In genomic region chr18:65938592-65939372, GRCh38 we compare ENCODE assay signal across 9 cellular contexts.
A peak's percentile ranks its signal among the peaks of the same experiment; 100 is the strongest.
DNase-seq lines count a peak whose midpoint lies in the region; ATAC-seq, FAIRE-seq and TF ChIP-seq lines count a peak whose summit lies in the region.
"Had no signal": no experiment of that assay in that cellular context is flagged by ENCODE, and none has a peak within 500 bp of the region (broad histone marks: within the 10 kb centered on the region; RNA-seq: fewer than 3 reads in every experiment).

No MANE protein-coding gene starts in this region.

- TF ChIP-seq CTCF in astrocyte (IDR thresholded peaks at IDR 0.05; ENCODE audit: insufficient read depth, low read depth, low read length) (peak; percentile 31), neural crest cell (conservative IDR thresholded peaks at IDR 0.05) (peak; percentile 59), heart left ventricle (IDR thresholded peaks at IDR 0.05) (peak in 1 of 12 donors; percentile 8), ovary (IDR thresholded peaks at IDR 0.05) (no peak)

- FAIRE-seq in astrocyte (lab: Jason Lieb, UNC): no peak

- H3K4me3 Mint-ChIP-seq in astrocyte (ENCODE audit: unreplicated experiment) (no peak overlapping the region), neural crest cell (no peak overlapping the region)

- TF ChIP-seq POLR2A in heart left ventricle (IDR thresholded peaks at IDR 0.05): no peak
- TF ChIP-seq POLR2A in ovary (IDR thresholded peaks at IDR 0.05): no peak

- no peaks in the 10 kb centered on the region for H3K79me2 ChIP-seq in astrocyte (ENCODE audit: insufficient read depth, low read length)
- H3K79me2 ChIP-seq: parathyroid adenoma had no signal

- WGBS in heart left ventricle, 4 donors: 77 to 81% (median 80%) methylated on average over 4 of the region's 4 CpGs
- WGBS in ovary, 3 donors: 81 to 84% (median 82%) methylated on average over 4 of the region's 4 CpGs

- H3K27ac Mint-ChIP-seq in astrocyte (ENCODE audit: unreplicated experiment) (no peak overlapping the region), neural crest cell (ENCODE audit: unreplicated experiment) (no peak overlapping the region)

- H3K4me3 ChIP-seq in astrocyte (ENCODE audit: insufficient read depth, low read depth, low read length) (no peak overlapping the region), heart left ventricle (no peak overlapping the region), ovary (no peak overlapping the region)

- H2AFZ ChIP-seq in astrocyte (ENCODE audit: low read depth, low read length): no peak overlapping the region
- H2AFZ ChIP-seq: parathyroid adenoma had no signal

- H3K27ac ChIP-seq in astrocyte (ENCODE audit: low read depth, low read length) (no peak overlapping the region), heart left ventricle (no peak overlapping the region), ovary (no peak overlapping the region)
- H3K27ac ChIP-seq: parathyroid adenoma had no signal

- H3K9me3 ChIP-seq in astrocyte (ENCODE audit: insufficient read depth, low read depth, low read length): no peaks in the 10 kb centered on the region
- no peaks in the 10 kb centered on the region for H3K9me3 ChIP-seq in heart left ventricle
- H3K9me3 ChIP-seq in ovary: no peaks in the 10 kb centered on the region

- H3K4me1 ChIP-seq in astrocyte (ENCODE audit: insufficient read depth, low read length): no peaks in the 10 kb centered on the region
- H3K4me1 ChIP-seq in heart left ventricle: no peaks in the 10 kb centered on the region
- H3K4me1 ChIP-seq in ovary (ENCODE audit: insufficient read depth): no peaks in the 10 kb centered on the region
- H3K4me1 ChIP-seq: parathyroid adenoma had no signal

- H3K36me3 ChIP-seq in astrocyte (ENCODE audit: insufficient read depth, low read length) (no peaks in the 10 kb centered on the region), heart left ventricle (no peaks in the 10 kb centered on the region), ovary (no peaks in the 10 kb centered on the region)

- H4K20me1 ChIP-seq in astrocyte (ENCODE audit: insufficient read depth, low read length): no peaks in the 10 kb centered on the region

- DNase-seq in NCI-H1417 (lab: John Stamatoyannopoulos, UW) (peak; percentile 22 to 75 (median 49)), NCI-H1417 treated with DMSO at 0.1 percent for 48 hours (lab: John Stamatoyannopoulos, UW) (no peak), NCI-H1092 treated with DMSO at 0.1 percent for 48 hours (lab: John Stamatoyannopoulos, UW) (peak; percentile 36), astrocyte (ENCODE audit: low read depth) (peak; percentile 2), neural crest cell (ENCODE audit: low read depth, low spot score) (peak; percentile 20), heart left ventricle (no peak), ovary (no peak)

- no peak overlapping the region for H3K9ac ChIP-seq in astrocyte (ENCODE audit: low read length)
- H3K9ac ChIP-seq: parathyroid adenoma had no signal

- H3K27me3 Mint-ChIP-seq in astrocyte (ENCODE audit: low read depth, unreplicated experiment) (no peaks in the 10 kb centered on the region), neural crest cell (ENCODE audit: low read depth) (no peaks in the 10 kb centered on the region)

- H3K27me3 ChIP-seq in astrocyte (ENCODE audit: insufficient read depth, low read length) (no peaks in the 10 kb centered on the region), heart left ventricle (no peaks in the 10 kb centered on the region), ovary (no peaks in the 10 kb centered on the region)

- no peak overlapping the region for H3K4me2 ChIP-seq in astrocyte (ENCODE audit: low read length)

- intact Hi-C loops in heart left ventricle (cut with DNase I) (no loop called here), ovary (cut with DNase I) (no loop called here)

- H3K9me3 Mint-ChIP-seq in astrocyte (ENCODE audit: unreplicated experiment) (peaks cover 2% of the 10 kb centered on the region), neural crest cell (peaks cover 5% of the 10 kb centered on the region)

- no peak for TF ChIP-seq EP300 in ovary (IDR thresholded peaks at IDR 0.05)

- ATAC-seq in HG02588 (IDR thresholded peaks at IDR 0.05; ENCODE audit: unreplicated experiment) (peak; percentile 84), heart left ventricle (no peak)

- H3K36me3 Mint-ChIP-seq in astrocyte (ENCODE audit: low read depth, unreplicated experiment): no peaks in the 10 kb centered on the region
- no peaks in the 10 kb centered on the region for H3K36me3 Mint-ChIP-seq in neural crest cell (ENCODE audit: low read depth)

- H3K4me1 Mint-ChIP-seq in astrocyte (ENCODE audit: low read depth, unreplicated experiment) (no peaks in the 10 kb centered on the region), neural crest cell (peaks cover 9% of the 10 kb centered on the region)

Comparison
In these comparisons a context has a peak if more than half of its experiments do, and no peak if none do; other contexts are left out.
1. DNase-seq: peak in NCI-H1417 (3 of 3), NCI-H1092 treated with DMSO at 0.1 percent for 48 hours (single experiment), astrocyte (single experiment) and neural crest cell (single experiment); none in NCI-H1417 treated with DMSO at 0.1 percent for 48 hours (single experiment), heart left ventricle (0 of 5) and ovary (0 of 5).
2. CTCF ChIP-seq: peak in astrocyte (single experiment) and neural crest cell (single experiment); none in ovary (0 of 3).